26 cellular contexts compared by ENCODE assay signal in genomic region chr2:39160982-39161381, GRCh38. TPM values are rescaled to one million over a fixed set of nuclear protein-coding genes. Genes with fewer than 3 reads are reported as not detected.
DNase-seq lines count a peak whose midpoint lies in the region; ATAC-seq, FAIRE-seq and TF ChIP-seq lines count a peak whose summit lies in the region.
"Had no signal": no experiment of that assay in that cellular context is flagged by ENCODE, and none has a peak within 500 bp of the region (broad histone marks: within the 10 kb centered on the region; RNA-seq: fewer than 3 reads in every experiment).

No MANE protein-coding gene starts in this region.

- no peaks in the 10 kb centered on the region for H3K36me3 ChIP-seq in adipocyte (ENCODE audit: control insufficient read depth, insufficient read depth, low read length, severe bottlenecking)
- H3K36me3 ChIP-seq in parathyroid adenoma (ENCODE audit: control insufficient read depth, insufficient read depth, low read length), result no peaks in the 10 kb centered on the region
- H3K36me3 ChIP-seq: ascending aorta, BLaER1, upper lobe of right lung had no signal

- no peaks in the 10 kb centered on the region for H3K79me2 ChIP-seq in parathyroid adenoma

- H3K4me3 Mint-ChIP-seq in T-helper 17 cell, result no peak overlapping the region
- no peak overlapping the region for H3K4me3 Mint-ChIP-seq in T-cell
- H3K4me3 Mint-ChIP-seq: activated naive CD4-positive, alpha-beta T cell treated with anti-CD3 and anti-CD28 coated beads, Interleukin-2, amount 50 U/mL, for 24 hours had no signal

- TF ChIP-seq CTCF in A549 (IDR thresholded peaks at IDR 0.05) (no peak), fibroblast of the aortic adventitia (IDR thresholded peaks at IDR 0.05; ENCODE audit: insufficient read depth, low read length) (no peak), parathyroid adenoma (IDR thresholded peaks at IDR 0.05) (no peak)

- no peak for TF ChIP-seq POLR2A in A549 (IDR thresholded peaks at IDR 0.05; ENCODE audit: low read length)

- peak; percentile 36 for FAIRE-seq in A549 (lab: Jason Lieb, UNC)
- FAIRE-seq: HepG2 had no signal

- H3K4me1 Mint-ChIP-seq in T-helper 17 cell, result peaks cover 5% of the 10 kb centered on the region
- H3K4me1 Mint-ChIP-seq in T-cell, result no peaks in the 10 kb centered on the region
- H3K4me1 Mint-ChIP-seq: activated naive CD4-positive, alpha-beta T cell treated with anti-CD3 and anti-CD28 coated beads, Interleukin-2, amount 50 U/mL, for 24 hours had no signal

- POLR2A ChIA-PET in A549 (lab: Yijun Ruan, JAX), result no interaction called here
- POLR2A ChIA-PET in T-cell (lab: Charles Lee), result no interaction called here

- H3K9me3 ChIP-seq in A549, result no peaks in the 10 kb centered on the region
- no peaks in the 10 kb centered on the region for H3K9me3 ChIP-seq in adipocyte (ENCODE audit: control insufficient read depth, low read length)
- H3K9me3 ChIP-seq in parathyroid adenoma (ENCODE audit: control insufficient read depth, low read length), result no peaks in the 10 kb centered on the region
- no peaks in the 10 kb centered on the region for H3K9me3 ChIP-seq in T-helper 17 cell (ENCODE audit: control insufficient read depth, low read length, poor library complexity, severe bottlenecking)
- H3K9me3 ChIP-seq: ascending aorta, BLaER1, upper lobe of right lung had no signal

- no peak overlapping the region for H3K4me3 ChIP-seq in A549
- H3K4me3 ChIP-seq in adipocyte (ENCODE audit: low read length), result peak overlapping the region; percentile 72
- H3K4me3 ChIP-seq in fibroblast of the aortic adventitia (ENCODE audit: low read depth, low read length), result no peak overlapping the region
- no peak overlapping the region for H3K4me3 ChIP-seq in parathyroid adenoma (ENCODE audit: low read depth, low read length)
- H3K4me3 ChIP-seq: ascending aorta, BLaER1, dorsolateral prefrontal cortex, upper lobe of right lung had no signal

- H3K27ac ChIP-seq in A549 (no peak overlapping the region), parathyroid adenoma (peak overlapping the region; percentile 75)
- H3K27ac ChIP-seq: BLaER1, dorsolateral prefrontal cortex, RWPE1, upper lobe of right lung had no signal

- TF ChIP-seq RAD21 in A549 (conservative IDR thresholded peaks at IDR 0.05 in 1 of 2, IDR thresholded peaks at IDR 0.05 in 1 of 2), result no peak

- H3K36me3 Mint-ChIP-seq in T-helper 17 cell (ENCODE audit: low read depth) (no peaks in the 10 kb centered on the region), T-cell (no peaks in the 10 kb centered on the region)
- H3K36me3 Mint-ChIP-seq: activated naive CD4-positive, alpha-beta T cell treated with anti-CD3 and anti-CD28 coated beads, Interleukin-2, amount 50 U/mL, for 24 hours had no signal

- H3K9me3 Mint-ChIP-seq in T-cell, result no peaks in the 10 kb centered on the region
- H3K9me3 Mint-ChIP-seq: activated naive CD4-positive, alpha-beta T cell treated with anti-CD3 and anti-CD28 coated beads, Interleukin-2, amount 50 U/mL, for 24 hours had no signal

- H2AFZ ChIP-seq in parathyroid adenoma, result peak overlapping the region; percentile 71

- H3K4me1 ChIP-seq in A549, result no peaks in the 10 kb centered on the region
- peaks cover 69% of the 10 kb centered on the region for H3K4me1 ChIP-seq in adipocyte (ENCODE audit: control insufficient read depth, insufficient read depth, low read length)
- H3K4me1 ChIP-seq in parathyroid adenoma, result peaks cover 6% of the 10 kb centered on the region
- H3K4me1 ChIP-seq: BLaER1, upper lobe of right lung had no signal

- ATAC-seq in A549 (no peak), GM21723 (IDR thresholded peaks at IDR 0.05; ENCODE audit: unreplicated experiment) (no peak), T-helper 17 cell (no peak), T-cell (replicated peaks in 1 of 4) (no peak)
- ATAC-seq: HepG2, upper lobe of right lung had no signal

- CTCF ChIA-PET in A549 (lab: Yijun Ruan, JAX), result interaction anchor here (1.1 to 2.9 kb wide), 2 partner anchors 57 to 68 kb away, joined by 3 to 10 read pairs; no protein-coding TSS in a partner anchor
- CTCF ChIA-PET in T-cell (lab: Charles Lee), result interaction anchor here in 1 of 2 donors (0.6 kb wide), 1 partner anchor 14 kb away, joined by 4 read pairs; no protein-coding TSS in a partner anchor

- H3K27me3 Mint-ChIP-seq in T-helper 17 cell, result no peaks in the 10 kb centered on the region
- no peaks in the 10 kb centered on the region for H3K27me3 Mint-ChIP-seq in T-cell
- H3K27me3 Mint-ChIP-seq: activated naive CD4-positive, alpha-beta T cell treated with anti-CD3 and anti-CD28 coated beads, Interleukin-2, amount 50 U/mL, for 24 hours had no signal

- peak overlapping the region; percentile 88 for H3K9ac ChIP-seq in adipocyte (ENCODE audit: low read length)
- H3K9ac ChIP-seq in parathyroid adenoma, result no peak overlapping the region
- H3K9ac ChIP-seq: BLaER1 had no signal

- H3K4me2 ChIP-seq in A549 (no peak overlapping the region), parathyroid adenoma (ENCODE audit: low read length) (peak overlapping the region; percentile 50)
- H3K4me2 ChIP-seq: BLaER1 had no signal

- WGBS in A549 (ENCODE audit: missing lambda C conversion rate), result 88% methylated on average over 3 of the region's 3 CpGs

- no peak for TF ChIP-seq EP300 in A549 (IDR thresholded peaks at IDR 0.05)

- H3K27ac Mint-ChIP-seq in T-helper 17 cell (no peak overlapping the region), T-cell (no peak overlapping the region)
- H3K27ac Mint-ChIP-seq: activated naive CD4-positive, alpha-beta T cell treated with anti-CD3 and anti-CD28 coated beads, Interleukin-2, amount 50 U/mL, for 24 hours had no signal

- no peak for DNase-seq in A549 (ENCODE audit: low read depth in 1 of 2, low spot score in 1 of 2)
- peak; percentile 82 for DNase-seq in adipocyte (ENCODE audit: low read depth)
- peak; percentile 70 for DNase-seq in fibroblast of the aortic adventitia (ENCODE audit: low read depth)
- no peak for DNase-seq in T-helper 17 cell
- DNase-seq in T-cell, result no peak
- DNase-seq in activated naive CD4-positive, alpha-beta T cell treated with Interleukin-2 at 50 U/mL for 16 hours, result no peak
- DNase-seq: ACHN; activated CD4-positive, alpha-beta T cell treated with anti-CD3 and anti-CD28 coated beads, Interleukin-2, amount 50 U/mL, for 1 hour; DND-41; dorsolateral prefrontal cortex; foreskin melanocyte; H7; hypothalamus; NCI-H1092; NCI-H1930; NCI-H345; NCI-H82; T1000; upper lobe of right lung had no signal

- H3K27me3 ChIP-seq in adipocyte (replicated peaks; ENCODE audit: control insufficient read depth, insufficient read depth, low read length), result no peaks in the 10 kb centered on the region
- H3K27me3 ChIP-seq in parathyroid adenoma (ENCODE audit: control insufficient read depth, insufficient read depth, low read length), result no peaks in the 10 kb centered on the region
- H3K27me3 ChIP-seq: ascending aorta, BLaER1, dorsolateral prefrontal cortex, upper lobe of right lung had no signal

TF ChIP-seq in A549, 52 proteins besides CTCF, POLR2A, EP300 and RAD21 (continues in another document):
- TF ChIP-seq CHD2 (IDR thresholded peaks at IDR 0.05; ENCODE audit: low read length, partially characterized antibody) (no peak), ATOH8 (CRISPR knock-in tag; IDR thresholded peaks at IDR 0.05; ENCODE audit: low read depth) (no peak), FOXS1 (CRISPR knock-in tag; IDR thresholded peaks at IDR 0.05) (no peak), BHLHE40 (IDR thresholded peaks at IDR 0.05; ENCODE audit: low read depth, low read length) (no peak), NR3C1 (IDR thresholded peaks at IDR 0.05) (no peak), HOXB5 (CRISPR knock-in tag; IDR thresholded peaks at IDR 0.05) (no peak), HOXB13 (CRISPR knock-in tag; IDR thresholded peaks at IDR 0.05; ENCODE audit: low read depth) (no peak), RNF2 (IDR thresholded peaks at IDR 0.05; ENCODE audit: borderline replicate concordance, low read depth) (no peak), PBX3 (IDR thresholded peaks at IDR 0.05) (no peak), ZC3H11A (IDR thresholded peaks at IDR 0.05) (no peak), RCOR1 (IDR thresholded peaks at IDR 0.05; ENCODE audit: low read depth, low read length) (no peak)
- TF ChIP-seq, protein P1, sequence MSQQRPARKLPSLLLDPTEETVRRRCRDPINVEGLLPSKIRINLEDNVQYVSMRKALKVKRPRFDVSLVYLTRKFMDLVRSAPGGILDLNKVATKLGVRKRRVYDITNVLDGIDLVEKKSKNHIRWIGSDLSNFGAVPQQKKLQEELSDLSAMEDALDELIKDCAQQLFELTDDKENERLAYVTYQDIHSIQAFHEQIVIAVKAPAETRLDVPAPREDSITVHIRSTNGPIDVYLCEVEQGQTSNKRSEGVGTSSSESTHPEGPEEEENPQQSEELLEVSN (IDR thresholded peaks at IDR 0.05; ENCODE audit: borderline replicate concordance, low read depth), result no peak

RNA-seq across cellular contexts. Expression of gene SOS1, which starts 40.1 kb away (rescaled TPM):
- polyA plus RNA-seq in A549 (2011; rRNA removed) (45.5 and 48.9 TPM in 2 replicates), A549 (2017; fragmentation: RNase III; extraction: RNeasy Plus Mini Kit Qiagen cat#74134 plus additional on column Dnase treatment) (17.0 to 19.6 TPM (median 19.5 TPM) in 3 replicates)
- polyA plus RNA-seq in A549 (2012; cell fraction: cytosol; rRNA removed), result 6.8 and 8.2 TPM in 2 replicates
- 9.4 and 10.6 TPM in 2 replicates for polyA plus RNA-seq in A549 (2012; cell fraction: nucleus; rRNA removed)
- polyA minus RNA-seq in A549 (2011; rRNA and poly(A)+ RNA removed), result 24.3 and 37.8 TPM in 2 replicates
- total RNA-seq in fibroblast of the aortic adventitia (ENCODE audit: low replicate concordance) (27.9 and 36.1 TPM in 2 replicates), T-helper 17 cell (10 to 100 TPM; 65.2 to 95.5 TPM), T-cell (100 to 1,000 TPM in 2 of 5 donors, 10 to 100 TPM in 3; 44.3 to 138 (median 82.9) TPM)

Comparison
In these comparisons a context has a peak if more than half of its experiments do, and no peak if none do; other contexts are left out.
1. DNase-seq: peak in adipocyte (single experiment) and fibroblast of the aortic adventitia (single experiment); none in A549 (0 of 2), T-helper 17 cell (0 of 3), T-cell (0 of 34) and activated naive CD4-positive, alpha-beta T cell treated with Interleukin-2 at 50 U/mL for 16 hours (single experiment).